ENCODE assay signal across 13 cellular contexts in genomic region chr7:19610194-19610943, GRCh38.
DNase-seq lines count a peak whose midpoint lies in the region; ATAC-seq and TF ChIP-seq lines count a peak whose summit lies in the region.
"Had no signal": no experiment of that assay in that cellular context is flagged by ENCODE, and none has a peak within 500 bp of the region (broad histone marks: within the 10 kb centered on the region; RNA-seq: fewer than 3 reads in every experiment).

No MANE protein-coding gene starts in this region.

- intact Hi-C loops in Right ventricle myocardium superior (cut with DNase I): no loop called here
- intact Hi-C loops in cardiac septum (cut with DNase I): no loop called here

- H3K27ac ChIP-seq in osteoblast (ENCODE audit: low read depth, low read length): no peak overlapping the region

- DNase-seq in Right ventricle myocardium superior (no peak), cardiac septum (ENCODE audit: low spot score) (no peak), LHCN-M2 (ENCODE audit: low read depth) (peak; percentile 55), NCI-H69 (lab: John Stamatoyannopoulos, UW) (peak; percentile 43), osteoblast (ENCODE audit: insufficient read length, low spot score, missing footprints) (peak; percentile 44), SIG-M5 treated with dmso at 0.1 percent for 504 hours (lab: John Stamatoyannopoulos, UW; ENCODE audit: unreplicated experiment) (no peak), NCI-H510A treated with DMSO at 0.1 percent for 48 hours (lab: John Stamatoyannopoulos, UW) (no peak)
- DNase-seq: CD8-positive, alpha-beta T cell; COR-L47; DND-41; GDM1; HCEC 1CT; HFFc6 had no signal

- H2AFZ ChIP-seq in osteoblast (ENCODE audit: low read length): no peak overlapping the region

- no peaks in the 10 kb centered on the region for H3K27me3 ChIP-seq in osteoblast (ENCODE audit: insufficient read depth, low read length)

- H3K9me3 ChIP-seq in osteoblast (ENCODE audit: low read depth, low read length): no peaks in the 10 kb centered on the region

- H3K4me1 ChIP-seq in osteoblast (ENCODE audit: insufficient read depth, low read length): no peaks in the 10 kb centered on the region

- H3K4me3 ChIP-seq in osteoblast (ENCODE audit: insufficient read depth, low read length): no peak overlapping the region

- H4K20me1 ChIP-seq in osteoblast (ENCODE audit: insufficient read depth, low read length): no peaks in the 10 kb centered on the region

- no peaks in the 10 kb centered on the region for H3K79me2 ChIP-seq in osteoblast (ENCODE audit: insufficient read depth, low read length)

- H3K36me3 ChIP-seq in osteoblast (ENCODE audit: insufficient read depth, low read length): no peaks in the 10 kb centered on the region

- peak; percentile 56 for ATAC-seq in Right ventricle myocardium superior (ENCODE audit: poor library complexity)
- ATAC-seq: CD8-positive, alpha-beta T cell had no signal

- no peak for TF ChIP-seq CTCF in osteoblast (IDR thresholded peaks at IDR 0.05; ENCODE audit: extremely low read depth, low read depth, low read length)

- H3K4me2 ChIP-seq in osteoblast (ENCODE audit: insufficient read depth, low read length): no peak overlapping the region

Comparison
In these comparisons a context has a peak if more than half of its experiments do, and no peak if none do; other contexts are left out.
1. DNase-seq: peak in LHCN-M2 (single experiment), NCI-H69 (single experiment) and osteoblast (single experiment); none in Right ventricle myocardium superior (single experiment), cardiac septum (single experiment), SIG-M5 treated with dmso at 0.1 percent for 504 hours (single experiment) and NCI-H510A treated with DMSO at 0.1 percent for 48 hours (single experiment).